27 cellular contexts compared by ENCODE assay signal in genomic region chrX:10992110-10992509, GRCh38.
"Had no signal": no experiment of that assay in that cellular context is flagged by ENCODE, and none has a peak within 500 bp of the region (broad histone marks: within the 10 kb centered on the region; RNA-seq: fewer than 3 reads in every experiment).

No MANE protein-coding gene starts in this region.

- H3K27ac ChIP-seq: HL-60, SJSA1, SK-N-MC had no signal

- H3K36me3 ChIP-seq: MG63, SJSA1 had no signal

- H3K4me3 ChIP-seq: MG63, SJSA1, SK-N-MC had no signal

- H3K9me3 ChIP-seq: MG63, SJSA1 had no signal

- DNase-seq: IMR-90, Karpas-422, KG1, MG63, NCI-H1092, NCI-H1105 treated with DMSO at 0.1 percent for 48 hours, NCI-H1417 treated with DMSO at 0.1 percent for 48 hours, NCI-H146, NCI-H1694 treated with DMSO at 0.1 percent for 48 hours, NCI-H1930, NCI-H2081 treated with DMSO at 0.1 percent for 48 hours, NCI-H2171, NCI-H226, NCI-H446, NCI-H510A, NCI-H524 treated with DMSO at 0.1 percent for 48 hours, NCI-H69, NCI-H774, Right ventricle myocardium superior, RPMI8226, SIG-M5, SW 1271 had no signal

- FAIRE-seq: HTR-8/SVneo, RCC 7860 had no signal

- H3K27me3 ChIP-seq: MG63, SJSA1 had no signal
